11 cellular contexts compared by ENCODE assay signal in genomic region chr1:164651378-164651951, GRCh38.
DNase-seq lines count a peak whose midpoint lies in the region; ATAC-seq and TF ChIP-seq lines count a peak whose summit lies in the region.
"Had no signal": no experiment of that assay in that cellular context is flagged by ENCODE, and none has a peak within 500 bp of the region (broad histone marks: within the 10 kb centered on the region; RNA-seq: fewer than 3 reads in every experiment).

No MANE protein-coding gene starts in this region.

- peak; percentile 51 for DNase-seq in activated CD4-positive, alpha-beta T cell treated with anti-CD3 and anti-CD28 coated beads, Interleukin-2, amount 10 ng/mL, durations not matched to agents 24 days and 14 days
- no peak for DNase-seq in activated CD4-positive, alpha-beta T cell treated with anti-CD3 and anti-CD28 coated beads, Interleukin-2, amount 50 U/mL, for 4 hours
- no peak for DNase-seq in activated naive CD8-positive, alpha-beta T cell treated with anti-CD3 and anti-CD28 coated beads, Interleukin-2, amount 50 U/mL, for 24 hours
- DNase-seq in islet precursor cell (peak; percentile 63), iPS-NIHi7 (ENCODE audit: extremely low spot score) (no peak), cerebellar cortex (ENCODE audit: low spot score) (no peak), GM10248 (ENCODE audit: extremely low spot score) (no peak)
- DNase-seq in stimulated activated naive CD8-positive, alpha-beta T cell treated with anti-CD3 and anti-CD28 coated beads, Interleukin-15, Interleukin-2, amounts not matched to agents 100 U/mL and 50 U/mL, for 24 hours, result no peak
- DNase-seq: activated CD8-positive, alpha-beta memory T cell treated with anti-CD3 and anti-CD28 coated beads for 24 hours; NCI-H226; stimulated activated naive CD4-positive, alpha-beta T cell treated with Interleukin-2 at 50 U/mL for 16 hours had no signal

- intact Hi-C loops in activated CD4-positive, alpha-beta T cell treated with anti-CD3 and anti-CD28 coated beads, Interleukin-2, amount 10 ng/mL, durations not matched to agents 24 days and 14 days (cut with micrococcal nuclease), result no loop called here

- no peak overlapping the region for H3K4me3 Mint-ChIP-seq in activated CD4-positive, alpha-beta T cell treated with anti-CD3 and anti-CD28 coated beads, Interleukin-2, amount 10 ng/mL, durations not matched to agents 24 days and 14 days
- H3K4me3 Mint-ChIP-seq in activated naive CD8-positive, alpha-beta T cell treated with anti-CD3 and anti-CD28 coated beads, Interleukin-2, amount 50 U/mL, for 24 hours, result no peak overlapping the region

- H3K36me3 Mint-ChIP-seq in activated CD4-positive, alpha-beta T cell treated with anti-CD3 and anti-CD28 coated beads, Interleukin-2, amount 10 ng/mL, durations not matched to agents 24 days and 14 days (ENCODE audit: low read depth), result no peaks in the 10 kb centered on the region
- no peaks in the 10 kb centered on the region for H3K36me3 Mint-ChIP-seq in activated naive CD8-positive, alpha-beta T cell treated with anti-CD3 and anti-CD28 coated beads, Interleukin-2, amount 50 U/mL, for 24 hours (ENCODE audit: low read depth)

- H3K4me1 Mint-ChIP-seq in activated CD4-positive, alpha-beta T cell treated with anti-CD3 and anti-CD28 coated beads, Interleukin-2, amount 10 ng/mL, durations not matched to agents 24 days and 14 days, result peaks cover 4% of the 10 kb centered on the region
- H3K4me1 Mint-ChIP-seq in activated naive CD8-positive, alpha-beta T cell treated with anti-CD3 and anti-CD28 coated beads, Interleukin-2, amount 50 U/mL, for 24 hours, result peaks cover 5% of the 10 kb centered on the region

- ATAC-seq in activated naive CD8-positive, alpha-beta T cell treated with anti-CD3 and anti-CD28 coated beads, Interleukin-2, amount 50 U/mL, for 24 hours, result peak; percentile 40
- ATAC-seq in stimulated activated naive CD8-positive, alpha-beta T cell treated with anti-CD3 and anti-CD28 coated beads, Interleukin-15, Interleukin-2, amounts not matched to agents 100 U/mL and 50 U/mL, for 24 hours, result peak; percentile 14

- no peak overlapping the region for H3K27ac Mint-ChIP-seq in activated CD4-positive, alpha-beta T cell treated with anti-CD3 and anti-CD28 coated beads, Interleukin-2, amount 10 ng/mL, durations not matched to agents 24 days and 14 days
- H3K27ac Mint-ChIP-seq in activated naive CD8-positive, alpha-beta T cell treated with anti-CD3 and anti-CD28 coated beads, Interleukin-2, amount 50 U/mL, for 24 hours, result no peak overlapping the region

- POLR2A ChIA-PET in GM10248 (lab: Yijun Ruan, JAX), result no interaction called here

- peaks cover 4% of the 10 kb centered on the region for H3K9me3 Mint-ChIP-seq in activated CD4-positive, alpha-beta T cell treated with anti-CD3 and anti-CD28 coated beads, Interleukin-2, amount 10 ng/mL, durations not matched to agents 24 days and 14 days
- no peaks in the 10 kb centered on the region for H3K9me3 Mint-ChIP-seq in activated naive CD8-positive, alpha-beta T cell treated with anti-CD3 and anti-CD28 coated beads, Interleukin-2, amount 50 U/mL, for 24 hours

- TF ChIP-seq CTCF in GM10248 (IDR thresholded peaks at IDR 0.05; ENCODE audit: control extremely low read depth, extremely low read depth, low read depth, missing control alignments), result no peak

- CTCF ChIA-PET in GM10248 (lab: Yijun Ruan, JAX), result interaction anchor here (1.2 kb wide), 1 partner anchor 38 kb away, joined by 3 read pairs; no protein-coding TSS in a partner anchor

- H3K27me3 Mint-ChIP-seq in activated CD4-positive, alpha-beta T cell treated with anti-CD3 and anti-CD28 coated beads, Interleukin-2, amount 10 ng/mL, durations not matched to agents 24 days and 14 days, result no peaks in the 10 kb centered on the region
- H3K27me3 Mint-ChIP-seq in activated naive CD8-positive, alpha-beta T cell treated with anti-CD3 and anti-CD28 coated beads, Interleukin-2, amount 50 U/mL, for 24 hours, result peaks cover 15% of the 10 kb centered on the region

Comparison
In these comparisons a context has a peak if more than half of its experiments do, and no peak if none do; other contexts are left out.
1. DNase-seq: peak in activated CD4-positive, alpha-beta T cell treated with anti-CD3 and anti-CD28 coated beads, Interleukin-2, amount 10 ng/mL, durations not matched to agents 24 days and 14 days (single experiment) and islet precursor cell (single experiment); none in activated CD4-positive, alpha-beta T cell treated with anti-CD3 and anti-CD28 coated beads, Interleukin-2, amount 50 U/mL, for 4 hours (0 of 2), activated naive CD8-positive, alpha-beta T cell treated with anti-CD3 and anti-CD28 coated beads, Interleukin-2, amount 50 U/mL, for 24 hours (single experiment), stimulated activated naive CD8-positive, alpha-beta T cell treated with anti-CD3 and anti-CD28 coated beads, Interleukin-15, Interleukin-2, amounts not matched to agents 100 U/mL and 50 U/mL, for 24 hours (single experiment), iPS-NIHi7 (single experiment), cerebellar cortex (single experiment) and GM10248 (single experiment).